1 cellular context compared by ENCODE assay signal in the genomic region with DNA sequence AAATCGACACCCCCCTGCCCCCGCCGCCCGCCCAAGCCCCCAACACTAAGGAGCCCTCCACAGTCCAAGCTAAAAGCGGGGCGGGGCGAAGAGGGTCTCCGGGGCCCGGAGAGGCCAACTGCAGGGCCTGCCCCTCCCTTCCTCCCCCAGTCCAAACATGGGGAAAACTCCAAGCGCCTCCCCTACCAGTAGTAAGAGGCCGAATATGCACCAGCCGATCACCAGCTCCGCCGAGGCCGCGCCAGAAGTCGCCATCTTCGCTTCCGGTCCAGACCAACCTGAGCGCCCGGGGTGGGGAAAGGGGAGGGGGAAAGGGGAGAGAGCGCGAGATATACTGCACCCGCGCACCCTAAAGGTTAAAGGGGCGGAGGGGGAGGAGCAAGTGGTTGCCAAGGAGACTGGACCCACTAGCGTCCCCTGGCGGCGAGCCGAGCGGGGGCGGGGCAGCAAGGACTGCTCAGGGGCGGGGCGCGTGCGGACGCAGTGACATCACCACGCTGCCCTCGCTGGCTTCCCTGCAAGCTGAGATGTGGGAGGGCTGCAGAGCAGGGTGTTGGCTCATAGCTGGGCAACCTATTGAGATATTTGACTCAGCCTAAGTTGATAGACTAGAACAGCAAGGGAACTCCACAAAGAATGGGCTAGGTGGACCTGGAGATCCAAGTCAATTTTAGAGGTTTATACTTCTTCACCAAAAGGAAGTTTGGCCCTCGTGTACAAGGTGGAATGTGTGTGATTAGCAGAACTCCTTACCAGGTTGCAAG.
TF ChIP-seq lines count a peak whose summit lies in the region.

A gene (minus strand): TSS at position 384 of the 764 bp plus-strand sequence. CDS start 129 bp downstream, at position 255.

TF ChIP-seq in GM12878, 131 proteins besides CTCF, POLR2A, EP300 and RAD21 (continued from another document):
- TF ChIP-seq, protein P1, sequence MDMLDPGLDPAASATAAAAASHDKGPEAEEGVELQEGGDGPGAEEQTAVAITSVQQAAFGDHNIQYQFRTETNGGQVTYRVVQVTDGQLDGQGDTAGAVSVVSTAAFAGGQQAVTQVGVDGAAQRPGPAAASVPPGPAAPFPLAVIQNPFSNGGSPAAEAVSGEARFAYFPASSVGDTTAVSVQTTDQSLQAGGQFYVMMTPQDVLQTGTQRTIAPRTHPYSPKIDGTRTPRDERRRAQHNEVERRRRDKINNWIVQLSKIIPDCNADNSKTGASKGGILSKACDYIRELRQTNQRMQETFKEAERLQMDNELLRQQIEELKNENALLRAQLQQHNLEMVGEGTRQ (IDR thresholded peaks at IDR 0.05; ENCODE audit: borderline replicate concordance, low read depth, low read length), result no peak
- TF ChIP-seq RFX5 (IDR thresholded peaks at IDR 0.05; ENCODE audit: low read depth, low read length) (0 out of 2 replicates have a peak, but pooled peaks have one; percentile 38), MEF2B (IDR thresholded peaks at IDR 0.05; ENCODE audit: partially characterized antibody, poor library complexity, severe bottlenecking) (peak; percentile 45), NBN (IDR thresholded peaks at IDR 0.05) (no peak), HDGF (IDR thresholded peaks at IDR 0.05) (peak; percentile 38; the same call in 1 of the 2 replicates), RELA (IDR thresholded peaks at IDR 0.05; ENCODE audit: borderline replicate concordance, partially characterized antibody) (no peak), SIX5 (IDR thresholded peaks at IDR 0.05; ENCODE audit: low read depth, low read length, severe bottlenecking) (no peak), FOXK2 (IDR thresholded peaks at IDR 0.05) (no peak), BHLHE40 (IDR thresholded peaks at IDR 0.05; ENCODE audit: borderline replicate concordance in 1 of 2, low read depth in 2 of 2, low read length in 1 of 2) (peak; percentile 54 to 65; a peak in 1 of 4 replicates), ZNF24 (IDR thresholded peaks at IDR 0.05) (no peak), CBX3 (IDR thresholded peaks at IDR 0.05; ENCODE audit: borderline replicate concordance, low read depth) (no peak), ZNF217 (IDR thresholded peaks at IDR 0.05) (no peak), TCF3 (IDR thresholded peaks at IDR 0.05; ENCODE audit: borderline replicate concordance, insufficient read depth, low read depth, low read length) (no peak), NR2C2 (IDR thresholded peaks at IDR 0.05; ENCODE audit: borderline replicate concordance, control insufficient read depth, insufficient read length, low read depth) (no peak), IRF4 (IDR thresholded peaks at IDR 0.05; ENCODE audit: low read depth, low read length) (no peak)
- TF ChIP-seq, protein P2, sequence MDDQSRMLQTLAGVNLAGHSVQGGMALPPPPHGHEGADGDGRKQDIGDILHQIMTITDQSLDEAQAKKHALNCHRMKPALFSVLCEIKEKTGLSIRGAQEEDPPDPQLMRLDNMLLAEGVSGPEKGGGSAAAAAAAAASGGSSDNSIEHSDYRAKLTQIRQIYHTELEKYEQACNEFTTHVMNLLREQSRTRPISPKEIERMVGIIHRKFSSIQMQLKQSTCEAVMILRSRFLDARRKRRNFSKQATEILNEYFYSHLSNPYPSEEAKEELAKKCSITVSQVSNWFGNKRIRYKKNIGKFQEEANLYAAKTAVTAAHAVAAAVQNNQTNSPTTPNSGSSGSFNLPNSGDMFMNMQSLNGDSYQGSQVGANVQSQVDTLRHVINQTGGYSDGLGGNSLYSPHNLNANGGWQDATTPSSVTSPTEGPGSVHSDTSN (IDR thresholded peaks at IDR 0.05; ENCODE audit: insufficient replicate concordance, low read depth, low read length), result no peak
- TF ChIP-seq, protein P3, sequence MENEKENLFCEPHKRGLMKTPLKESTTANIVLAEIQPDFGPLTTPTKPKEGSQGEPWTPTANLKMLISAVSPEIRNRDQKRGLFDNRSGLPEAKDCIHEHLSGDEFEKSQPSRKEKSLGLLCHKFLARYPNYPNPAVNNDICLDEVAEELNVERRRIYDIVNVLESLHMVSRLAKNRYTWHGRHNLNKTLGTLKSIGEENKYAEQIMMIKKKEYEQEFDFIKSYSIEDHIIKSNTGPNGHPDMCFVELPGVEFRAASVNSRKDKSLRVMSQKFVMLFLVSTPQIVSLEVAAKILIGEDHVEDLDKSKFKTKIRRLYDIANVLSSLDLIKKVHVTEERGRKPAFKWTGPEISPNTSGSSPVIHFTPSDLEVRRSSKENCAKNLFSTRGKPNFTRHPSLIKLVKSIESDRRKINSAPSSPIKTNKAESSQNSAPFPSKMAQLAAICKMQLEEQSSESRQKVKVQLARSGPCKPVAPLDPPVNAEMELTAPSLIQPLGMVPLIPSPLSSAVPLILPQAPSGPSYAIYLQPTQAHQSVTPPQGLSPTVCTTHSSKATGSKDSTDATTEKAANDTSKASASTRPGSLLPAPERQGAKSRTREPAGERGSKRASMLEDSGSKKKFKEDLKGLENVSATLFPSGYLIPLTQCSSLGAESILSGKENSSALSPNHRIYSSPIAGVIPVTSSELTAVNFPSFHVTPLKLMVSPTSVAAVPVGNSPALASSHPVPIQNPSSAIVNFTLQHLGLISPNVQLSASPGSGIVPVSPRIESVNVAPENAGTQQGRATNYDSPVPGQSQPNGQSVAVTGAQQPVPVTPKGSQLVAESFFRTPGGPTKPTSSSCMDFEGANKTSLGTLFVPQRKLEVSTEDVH (IDR thresholded peaks at IDR 0.05; ENCODE audit: low read depth, partially characterized antibody), result no peak
- TF ChIP-seq, protein P4, sequence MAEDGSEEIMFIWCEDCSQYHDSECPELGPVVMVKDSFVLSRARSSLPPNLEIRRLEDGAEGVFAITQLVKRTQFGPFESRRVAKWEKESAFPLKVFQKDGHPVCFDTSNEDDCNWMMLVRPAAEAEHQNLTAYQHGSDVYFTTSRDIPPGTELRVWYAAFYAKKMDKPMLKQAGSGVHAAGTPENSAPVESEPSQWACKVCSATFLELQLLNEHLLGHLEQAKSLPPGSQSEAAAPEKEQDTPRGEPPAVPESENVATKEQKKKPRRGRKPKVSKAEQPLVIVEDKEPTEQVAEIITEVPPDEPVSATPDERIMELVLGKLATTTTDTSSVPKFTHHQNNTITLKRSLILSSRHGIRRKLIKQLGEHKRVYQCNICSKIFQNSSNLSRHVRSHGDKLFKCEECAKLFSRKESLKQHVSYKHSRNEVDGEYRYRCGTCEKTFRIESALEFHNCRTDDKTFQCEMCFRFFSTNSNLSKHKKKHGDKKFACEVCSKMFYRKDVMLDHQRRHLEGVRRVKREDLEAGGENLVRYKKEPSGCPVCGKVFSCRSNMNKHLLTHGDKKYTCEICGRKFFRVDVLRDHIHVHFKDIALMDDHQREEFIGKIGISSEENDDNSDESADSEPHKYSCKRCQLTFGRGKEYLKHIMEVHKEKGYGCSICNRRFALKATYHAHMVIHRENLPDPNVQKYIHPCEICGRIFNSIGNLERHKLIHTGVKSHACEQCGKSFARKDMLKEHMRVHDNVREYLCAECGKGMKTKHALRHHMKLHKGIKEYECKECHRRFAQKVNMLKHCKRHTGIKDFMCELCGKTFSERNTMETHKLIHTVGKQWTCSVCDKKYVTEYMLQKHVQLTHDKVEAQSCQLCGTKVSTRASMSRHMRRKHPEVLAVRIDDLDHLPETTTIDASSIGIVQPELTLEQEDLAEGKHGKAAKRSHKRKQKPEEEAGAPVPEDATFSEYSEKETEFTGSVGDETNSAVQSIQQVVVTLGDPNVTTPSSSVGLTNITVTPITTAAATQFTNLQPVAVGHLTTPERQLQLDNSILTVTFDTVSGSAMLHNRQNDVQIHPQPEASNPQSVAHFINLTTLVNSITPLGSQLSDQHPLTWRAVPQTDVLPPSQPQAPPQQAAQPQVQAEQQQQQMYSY (CRISPR knock-in tag; IDR thresholded peaks at IDR 0.05), result no peak
- TF ChIP-seq, protein P5, sequence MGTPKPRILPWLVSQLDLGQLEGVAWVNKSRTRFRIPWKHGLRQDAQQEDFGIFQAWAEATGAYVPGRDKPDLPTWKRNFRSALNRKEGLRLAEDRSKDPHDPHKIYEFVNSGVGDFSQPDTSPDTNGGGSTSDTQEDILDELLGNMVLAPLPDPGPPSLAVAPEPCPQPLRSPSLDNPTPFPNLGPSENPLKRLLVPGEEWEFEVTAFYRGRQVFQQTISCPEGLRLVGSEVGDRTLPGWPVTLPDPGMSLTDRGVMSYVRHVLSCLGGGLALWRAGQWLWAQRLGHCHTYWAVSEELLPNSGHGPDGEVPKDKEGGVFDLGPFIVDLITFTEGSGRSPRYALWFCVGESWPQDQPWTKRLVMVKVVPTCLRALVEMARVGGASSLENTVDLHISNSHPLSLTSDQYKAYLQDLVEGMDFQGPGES (IDR thresholded peaks at IDR 0.05), result no peak
- TF ChIP-seq, protein P6, sequence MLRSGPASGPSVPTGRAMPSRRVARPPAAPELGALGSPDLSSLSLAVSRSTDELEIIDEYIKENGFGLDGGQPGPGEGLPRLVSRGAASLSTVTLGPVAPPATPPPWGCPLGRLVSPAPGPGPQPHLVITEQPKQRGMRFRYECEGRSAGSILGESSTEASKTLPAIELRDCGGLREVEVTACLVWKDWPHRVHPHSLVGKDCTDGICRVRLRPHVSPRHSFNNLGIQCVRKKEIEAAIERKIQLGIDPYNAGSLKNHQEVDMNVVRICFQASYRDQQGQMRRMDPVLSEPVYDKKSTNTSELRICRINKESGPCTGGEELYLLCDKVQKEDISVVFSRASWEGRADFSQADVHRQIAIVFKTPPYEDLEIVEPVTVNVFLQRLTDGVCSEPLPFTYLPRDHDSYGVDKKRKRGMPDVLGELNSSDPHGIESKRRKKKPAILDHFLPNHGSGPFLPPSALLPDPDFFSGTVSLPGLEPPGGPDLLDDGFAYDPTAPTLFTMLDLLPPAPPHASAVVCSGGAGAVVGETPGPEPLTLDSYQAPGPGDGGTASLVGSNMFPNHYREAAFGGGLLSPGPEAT (IDR thresholded peaks at IDR 0.05; ENCODE audit: low read depth), result no peak
- TF ChIP-seq, protein P7, sequence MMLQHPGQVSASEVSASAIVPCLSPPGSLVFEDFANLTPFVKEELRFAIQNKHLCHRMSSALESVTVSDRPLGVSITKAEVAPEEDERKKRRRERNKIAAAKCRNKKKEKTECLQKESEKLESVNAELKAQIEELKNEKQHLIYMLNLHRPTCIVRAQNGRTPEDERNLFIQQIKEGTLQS (IDR thresholded peaks at IDR 0.05; ENCODE audit: borderline replicate concordance, extremely low read depth, low read depth, low read length), result no peak
- TF ChIP-seq, protein P8, sequence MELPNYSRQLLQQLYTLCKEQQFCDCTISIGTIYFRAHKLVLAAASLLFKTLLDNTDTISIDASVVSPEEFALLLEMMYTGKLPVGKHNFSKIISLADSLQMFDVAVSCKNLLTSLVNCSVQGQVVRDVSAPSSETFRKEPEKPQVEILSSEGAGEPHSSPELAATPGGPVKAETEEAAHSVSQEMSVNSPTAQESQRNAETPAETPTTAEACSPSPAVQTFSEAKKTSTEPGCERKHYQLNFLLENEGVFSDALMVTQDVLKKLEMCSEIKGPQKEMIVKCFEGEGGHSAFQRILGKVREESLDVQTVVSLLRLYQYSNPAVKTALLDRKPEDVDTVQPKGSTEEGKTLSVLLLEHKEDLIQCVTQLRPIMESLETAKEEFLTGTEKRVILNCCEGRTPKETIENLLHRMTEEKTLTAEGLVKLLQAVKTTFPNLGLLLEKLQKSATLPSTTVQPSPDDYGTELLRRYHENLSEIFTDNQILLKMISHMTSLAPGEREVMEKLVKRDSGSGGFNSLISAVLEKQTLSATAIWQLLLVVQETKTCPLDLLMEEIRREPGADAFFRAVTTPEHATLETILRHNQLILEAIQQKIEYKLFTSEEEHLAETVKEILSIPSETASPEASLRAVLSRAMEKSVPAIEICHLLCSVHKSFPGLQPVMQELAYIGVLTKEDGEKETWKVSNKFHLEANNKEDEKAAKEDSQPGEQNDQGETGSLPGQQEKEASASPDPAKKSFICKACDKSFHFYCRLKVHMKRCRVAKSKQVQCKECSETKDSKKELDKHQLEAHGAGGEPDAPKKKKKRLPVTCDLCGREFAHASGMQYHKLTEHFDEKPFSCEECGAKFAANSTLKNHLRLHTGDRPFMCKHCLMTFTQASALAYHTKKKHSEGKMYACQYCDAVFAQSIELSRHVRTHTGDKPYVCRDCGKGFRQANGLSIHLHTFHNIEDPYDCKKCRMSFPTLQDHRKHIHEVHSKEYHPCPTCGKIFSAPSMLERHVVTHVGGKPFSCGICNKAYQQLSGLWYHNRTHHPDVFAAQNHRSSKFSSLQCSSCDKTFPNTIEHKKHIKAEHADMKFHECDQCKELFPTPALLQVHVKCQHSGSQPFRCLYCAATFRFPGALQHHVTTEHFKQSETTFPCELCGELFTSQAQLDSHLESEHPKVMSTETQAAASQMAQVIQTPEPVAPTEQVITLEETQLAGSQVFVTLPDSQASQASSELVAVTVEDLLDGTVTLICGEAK (IDR thresholded peaks at IDR 0.05; ENCODE audit: borderline replicate concordance), result no peak; the same call in 1 of the 2 replicates
